ENCODE assay signal across 1 cellular context in the genomic region with DNA sequence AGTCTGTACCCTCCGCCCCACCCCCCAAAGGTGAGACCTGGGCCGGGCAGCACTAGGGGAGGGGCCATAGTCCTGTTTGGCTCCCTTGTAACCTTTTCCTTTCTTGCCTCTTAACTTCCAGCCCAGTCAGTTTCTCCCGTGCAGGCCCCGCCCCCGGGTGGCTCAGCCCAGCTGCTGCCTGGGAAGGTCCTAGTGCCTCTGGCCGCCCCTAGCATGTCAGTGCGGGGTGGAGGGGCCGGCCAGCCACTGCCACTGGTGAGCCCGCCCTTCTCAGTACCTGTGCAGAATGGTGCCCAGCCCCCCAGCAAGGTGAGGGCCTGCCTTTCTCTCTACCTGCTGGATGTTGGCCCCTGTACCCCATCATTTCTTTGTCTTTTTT.
A peak's percentile ranks its signal among the peaks of the same experiment; 100 is the strongest.
TF ChIP-seq lines count a peak whose summit lies in the region.

No MANE protein-coding gene starts in this region.

TF ChIP-seq in H1, 55 proteins besides CTCF, POLR2A, EP300 and RAD21:
- TF ChIP-seq EZH2 (IDR thresholded peaks at IDR 0.05; ENCODE audit: low read depth, low read length, severe bottlenecking) (no peak), FOSL1 (IDR thresholded peaks at IDR 0.05; ENCODE audit: insufficient read depth, low read depth, low read length) (peak; percentile 48; the same call in 1 of the 2 replicates), GTF2F1 (IDR thresholded peaks at IDR 0.05; ENCODE audit: borderline replicate concordance, low read depth, low read length) (no peak)
